In the genomic region with DNA sequence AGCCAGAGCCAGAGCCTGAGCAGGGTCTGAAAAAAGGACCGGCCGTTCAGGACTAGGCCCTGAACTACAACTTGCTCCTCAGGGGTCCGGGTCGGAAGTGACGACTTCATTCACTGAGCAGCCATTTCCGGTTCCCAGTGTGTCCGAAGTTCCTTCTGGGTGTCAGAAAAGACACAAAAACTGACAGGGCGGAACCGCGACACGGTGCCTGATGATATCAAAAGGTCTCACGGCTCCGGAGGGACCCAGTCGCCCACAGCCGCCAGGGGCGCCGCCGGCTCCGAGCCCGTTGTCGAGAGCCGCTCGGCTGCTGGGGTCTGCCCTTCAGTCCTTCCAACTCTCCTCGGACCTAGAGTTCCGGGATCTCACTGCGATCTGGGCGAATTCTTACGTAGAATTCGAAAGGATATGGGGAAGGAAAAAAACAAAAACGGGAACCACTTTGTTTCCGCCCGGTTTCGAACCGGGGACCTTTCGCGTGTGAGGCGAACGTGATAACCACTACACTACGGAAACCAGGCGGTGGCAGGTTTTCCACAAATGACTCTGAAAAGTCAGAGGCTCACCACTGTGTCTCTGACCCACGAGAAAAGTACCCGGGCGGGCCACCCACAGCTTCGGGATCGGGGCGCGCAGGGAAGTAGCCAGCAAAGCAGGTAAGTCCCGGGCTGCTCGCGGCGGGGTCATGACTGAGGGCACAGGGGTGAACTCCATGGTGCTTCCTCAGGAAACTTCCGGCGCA, we compare ENCODE assay signal across 8 cellular contexts. TPM values are rescaled to one million over a fixed set of nuclear protein-coding genes. Genes with fewer than 3 reads are reported as not detected.
DNase-seq lines count a peak whose midpoint lies in the region; ATAC-seq and TF ChIP-seq lines count a peak whose summit lies in the region.

No MANE protein-coding gene starts in this region.

- H3K4me3 Mint-ChIP-seq in activated naive CD8-positive, alpha-beta T cell treated with anti-CD3 and anti-CD28 coated beads for 36 hours = peak overlapping the region; percentile 94
- H3K4me3 Mint-ChIP-seq in osteocyte (ENCODE audit: unreplicated experiment) = peak overlapping the region; percentile 94

- H3K27ac Mint-ChIP-seq in activated naive CD8-positive, alpha-beta T cell treated with anti-CD3 and anti-CD28 coated beads for 36 hours = peak overlapping the region; percentile 100
- H3K27ac Mint-ChIP-seq in osteocyte (ENCODE audit: unreplicated experiment) = peak overlapping the region; percentile 100

- peaks cover 4% of the 10 kb centered on the region for H3K4me1 ChIP-seq in thymus (ENCODE audit: control insufficient read depth, insufficient read depth, low read length)

- ATAC-seq in HG02610 (IDR thresholded peaks at IDR 0.05; ENCODE audit: unreplicated experiment) = peak; percentile 68

- peaks cover 3% of the 10 kb centered on the region for H3K9me3 Mint-ChIP-seq in activated naive CD8-positive, alpha-beta T cell treated with anti-CD3 and anti-CD28 coated beads for 36 hours
- no peaks in the 10 kb centered on the region for H3K9me3 Mint-ChIP-seq in osteocyte (ENCODE audit: unreplicated experiment)

- H3K27me3 Mint-ChIP-seq in activated naive CD8-positive, alpha-beta T cell treated with anti-CD3 and anti-CD28 coated beads for 36 hours = peaks cover 20% of the 10 kb centered on the region
- peaks cover 9% of the 10 kb centered on the region for H3K27me3 Mint-ChIP-seq in osteocyte (ENCODE audit: unreplicated experiment)

- no peaks in the 10 kb centered on the region for H3K27me3 ChIP-seq in thymus (ENCODE audit: control insufficient read depth, insufficient read depth)

- H3K27ac ChIP-seq in thymus (ENCODE audit: low read depth) = peak overlapping the region; percentile 98

- intact Hi-C loops in head of caudate nucleus (cut with DNase I) = no loop called here

- H3K4me3 ChIP-seq in GM12864 (ENCODE audit: low read depth, low read length) (peak overlapping the region; percentile 70), thymus (ENCODE audit: low read length) (peak overlapping the region; percentile 72)

- under 1% methylated on average over 53 of the region's 53 CpGs for WGBS in thymus

- H3K4me1 Mint-ChIP-seq in activated naive CD8-positive, alpha-beta T cell treated with anti-CD3 and anti-CD28 coated beads for 36 hours = peaks cover 33% of the 10 kb centered on the region
- H3K4me1 Mint-ChIP-seq in osteocyte (ENCODE audit: unreplicated experiment) = peaks cover 13% of the 10 kb centered on the region

- TF ChIP-seq CTCF in GM12864 (IDR thresholded peaks at IDR 0.05; ENCODE audit: low read depth, low read length, missing control alignments) = peak; percentile 75
- peak; percentile 52 for TF ChIP-seq CTCF in osteocyte (IDR thresholded peaks at IDR 0.05)

- H3K9me3 ChIP-seq in thymus (ENCODE audit: control insufficient read depth) = no peaks in the 10 kb centered on the region

- peaks cover 17% of the 10 kb centered on the region for H3K36me3 Mint-ChIP-seq in activated naive CD8-positive, alpha-beta T cell treated with anti-CD3 and anti-CD28 coated beads for 36 hours
- no peaks in the 10 kb centered on the region for H3K36me3 Mint-ChIP-seq in osteocyte (ENCODE audit: unreplicated experiment)

- no peaks in the 10 kb centered on the region for H3K36me3 ChIP-seq in thymus (ENCODE audit: control insufficient read depth, insufficient read depth)

- DNase-seq in GM12864 (ENCODE audit: low read depth) = peak; percentile 93
- peak; percentile 85 for DNase-seq in NCI-H1105 (lab: John Stamatoyannopoulos, UW)
- peak; percentile 99 for DNase-seq in SKM-1 (lab: John Stamatoyannopoulos, UW; ENCODE audit: unreplicated experiment)
- peak; percentile 87 for DNase-seq in activated naive CD8-positive, alpha-beta T cell treated with anti-CD3 and anti-CD28 coated beads for 36 hours
- peak; percentile 79 to 98 (median 91) for DNase-seq in head of caudate nucleus
- DNase-seq in osteocyte (ENCODE audit: extremely low spot score, unreplicated experiment) = peak; percentile 94

RNA-seq across cellular contexts. Expression of gene CFAP126, which starts 31.8 kb away (rescaled TPM):
- total RNA-seq in activated naive CD8-positive, alpha-beta T cell treated with anti-CD3 and anti-CD28 coated beads for 36 hours = not detected
- not detected in 2 replicates for total RNA-seq in osteocyte
- 1.0 TPM for polyA plus RNA-seq in thymus

Comparison
In these comparisons a context has a peak if more than half of its experiments do, and no peak if none do; other contexts are left out.
1. Peak in every context shown above with its lines: DNase-seq, ATAC-seq, H3K4me3 ChIP-seq and H3K27ac ChIP-seq.